20 cellular contexts compared by ENCODE assay signal in genomic region chr19:13070425-13071140, GRCh38. TPM values are rescaled to one million over a fixed set of nuclear protein-coding genes. Genes with fewer than 3 reads are reported as not detected.
DNase-seq lines count a peak whose midpoint lies in the region; ATAC-seq, FAIRE-seq and TF ChIP-seq lines count a peak whose summit lies in the region.
"Had no signal": no experiment of that assay in that cellular context is flagged by ENCODE, and none has a peak within 500 bp of the region (broad histone marks: within the 10 kb centered on the region; RNA-seq: fewer than 3 reads in every experiment).

No MANE protein-coding gene starts in this region.

- H3K27me3 Mint-ChIP-seq in activated T-helper 2 cell treated with anti-CD3 and anti-CD28 coated beads, Interferon-gamma antibody, Interleukin-2, Interleukin-4, amounts not matched to agents 10 μg/mL and 5 μg/mL and 100 μg/mL, durations not matched to agents 14 hours and 24 hours and 36 hours (ENCODE audit: low read depth), result no peaks in the 10 kb centered on the region

- intact Hi-C loops in K562 (cut with micrococcal nuclease), result no loop called here
- intact Hi-C loops in activated T-helper 2 cell treated with anti-CD3 and anti-CD28 coated beads, Interferon-gamma antibody, Interleukin-2, Interleukin-4, amounts not matched to agents 10 μg/mL and 5 μg/mL and 100 μg/mL, durations not matched to agents 14 hours and 24 hours and 36 hours (cut with micrococcal nuclease), result no loop called here
- intact Hi-C loops in upper lobe of right lung (cut with DNase I), result no loop called here

- no peak for TF ChIP-seq EP300 in K562 (IDR thresholded peaks at IDR 0.05; ENCODE audit: low read length)

- in situ Hi-C loops in K562 (cut with MboI), result no loop called here

- POLR2A ChIA-PET in K562 (lab: Yijun Ruan, JAX), result interaction anchor here (0.9 to 3.4 kb wide), 9 partner anchors 9 to 71 kb away, joined by 3 to 20 read pairs (median 5); no protein-coding TSS in a partner anchor

- TF ChIP-seq RAD21 in K562 (CRISPR knock-in tag; conservative IDR thresholded peaks at IDR 0.05 in 1 of 2, IDR thresholded peaks at IDR 0.05 in 1 of 2), result no peak

- peaks cover 0 to 24% (median 13%) of the 10 kb centered on the region in 11 experiments; a peak in 15 of 22 replicates for H3K36me3 ChIP-seq in BLaER1 treated with 17β-estradiol and CSF1 and Interleukin-3, amounts not matched to agents 10 nM and 100 nM
- H3K36me3 ChIP-seq in K562 (ENCODE audit: control insufficient read depth, insufficient read depth, low read length), result peaks cover 19% of the 10 kb centered on the region; the same call in 1 of the 3 replicates
- H3K36me3 ChIP-seq in skeletal muscle tissue (ENCODE audit: control insufficient read depth in 3 of 3, insufficient read depth in 3 of 3, low read length in 3 of 3), result peaks cover 21 to 23% (median 21%) of the 10 kb centered on the region in 3 donors
- H3K36me3 ChIP-seq in upper lobe of right lung, result peaks cover 11% of the 10 kb centered on the region

- no peak for TF ChIP-seq CTCF in K562 (IDR thresholded peaks at IDR 0.05 in 2 of 3, conservative IDR thresholded peaks at IDR 0.05 in 1 of 3; ENCODE audit: insufficient read depth in 2 of 3, low read depth in 1 of 3, low read length in 3 of 3)
- no peak for TF ChIP-seq CTCF in upper lobe of right lung (IDR thresholded peaks at IDR 0.05)

- no peaks in the 10 kb centered on the region for H3K36me3 Mint-ChIP-seq in activated T-helper 2 cell treated with anti-CD3 and anti-CD28 coated beads, Interferon-gamma antibody, Interleukin-2, Interleukin-4, amounts not matched to agents 10 μg/mL and 5 μg/mL and 100 μg/mL, durations not matched to agents 14 hours and 24 hours and 36 hours (ENCODE audit: low read depth)
- H3K36me3 Mint-ChIP-seq: natural killer cell had no signal

- H3K4me1 Mint-ChIP-seq in activated T-helper 2 cell treated with anti-CD3 and anti-CD28 coated beads, Interferon-gamma antibody, Interleukin-2, Interleukin-4, amounts not matched to agents 10 μg/mL and 5 μg/mL and 100 μg/mL, durations not matched to agents 14 hours and 24 hours and 36 hours (ENCODE audit: low read depth), result no peaks in the 10 kb centered on the region
- H3K4me1 Mint-ChIP-seq: natural killer cell had no signal

- ATAC-seq in K562 (no peak; the same call in 2 of the 3 replicates), upper lobe of right lung (no peak)
- ATAC-seq: natural killer cell had no signal

- peak overlapping the region in 5 of 11 experiments; percentile 8 to 54 (median 48); a peak in 8 of 22 replicates for H3K9ac ChIP-seq in BLaER1 treated with 17β-estradiol and CSF1 and Interleukin-3, amounts not matched to agents 10 nM and 100 nM
- H3K9ac ChIP-seq in K562 (ENCODE audit: insufficient read depth in 1 of 2, low read depth in 2 of 2, low read length in 2 of 2), result peak overlapping the region; percentile 39 to 70; a peak in 3 of 4 replicates
- peak overlapping the region; percentile 83 to 95 (median 92) for H3K9ac ChIP-seq in skeletal muscle tissue (ENCODE audit: low read depth in 1 of 3, low read length in 3 of 3)

- H3K9me3 Mint-ChIP-seq in activated T-helper 2 cell treated with anti-CD3 and anti-CD28 coated beads, Interferon-gamma antibody, Interleukin-2, Interleukin-4, amounts not matched to agents 10 μg/mL and 5 μg/mL and 100 μg/mL, durations not matched to agents 14 hours and 24 hours and 36 hours, result no peaks in the 10 kb centered on the region
- H3K9me3 Mint-ChIP-seq: natural killer cell had no signal

- no peaks in the 10 kb centered on the region for H3K9me3 ChIP-seq in BLaER1 treated with 17β-estradiol and CSF1 and Interleukin-3, amounts not matched to agents 10 nM and 100 nM (replicated peaks in 1 of 11)
- H3K9me3 ChIP-seq in K562 (replicated peaks; ENCODE audit: control insufficient read depth, insufficient read depth, low read depth, low read length), result no peaks in the 10 kb centered on the region
- H3K9me3 ChIP-seq in skeletal muscle tissue (ENCODE audit: control insufficient read depth in 3 of 3, low read length in 3 of 3), result no peaks in the 10 kb centered on the region
- H3K9me3 ChIP-seq in upper lobe of right lung, result no peaks in the 10 kb centered on the region
- H3K9me3 ChIP-seq: Caco-2 had no signal

- H3K27ac ChIP-seq in BLaER1 treated with 17β-estradiol and CSF1 and Interleukin-3, amounts not matched to agents 10 nM and 100 nM, result peak overlapping the region in 8 of 11 experiments; percentile 4 to 62 (median 24); a peak in 10 of 22 replicates
- H3K27ac ChIP-seq in K562 (ENCODE audit: extremely low read depth, low read depth, low read length) (peak overlapping the region; percentile 63; the same call in 1 of the 3 replicates), skeletal muscle tissue (ENCODE audit: low read depth, low read length) (peak overlapping the region; percentile 90), upper lobe of right lung (no peak overlapping the region)

- H3K4me3 ChIP-seq in BLaER1 treated with 17β-estradiol and CSF1 and Interleukin-3, amounts not matched to agents 10 nM and 100 nM, result no peak overlapping the region
- no peak overlapping the region for H3K4me3 ChIP-seq in K562
- peak overlapping the region; percentile 62 to 70 (median 64) for H3K4me3 ChIP-seq in skeletal muscle tissue (ENCODE audit: low read length in 3 of 3)
- H3K4me3 ChIP-seq in upper lobe of right lung, result no peak overlapping the region
- H3K4me3 ChIP-seq: lung had no signal

- no peaks in the 10 kb centered on the region for H3K27me3 ChIP-seq in BLaER1 treated with 17β-estradiol and CSF1 and Interleukin-3, amounts not matched to agents 10 nM and 100 nM
- H3K27me3 ChIP-seq in K562 (ENCODE audit: control insufficient read depth in 2 of 2, insufficient read depth in 2 of 2, low read length in 2 of 2) (no peaks in the 10 kb centered on the region), skeletal muscle tissue (ENCODE audit: control insufficient read depth in 3 of 3, insufficient read depth in 3 of 3, low read length in 3 of 3) (no peaks in the 10 kb centered on the region), upper lobe of right lung (no peaks in the 10 kb centered on the region)

- H3K9me1 ChIP-seq in K562 (ENCODE audit: control insufficient read depth, insufficient read depth, low read length), result peaks cover 5% of the 10 kb centered on the region

- no peak for FAIRE-seq in K562 (lab: Jason Lieb, UNC)
- FAIRE-seq: G401.6 had no signal

- peaks cover 23% of the 10 kb centered on the region; the same call in 2 of the 3 replicates for H3K79me2 ChIP-seq in K562 (ENCODE audit: control insufficient read depth, insufficient read depth, low read length)

- H2AFZ ChIP-seq in K562 (ENCODE audit: low read depth, low read length), result no peak overlapping the region

- 89% methylated on average over 32 of the region's 32 CpGs for WGBS in K562 (ENCODE audit: insufficient coverage, low coverage, missing lambda C conversion rate)

- H3K4me3 Mint-ChIP-seq in activated T-helper 2 cell treated with anti-CD3 and anti-CD28 coated beads, Interferon-gamma antibody, Interleukin-2, Interleukin-4, amounts not matched to agents 10 μg/mL and 5 μg/mL and 100 μg/mL, durations not matched to agents 14 hours and 24 hours and 36 hours (ENCODE audit: low read depth), result no peak overlapping the region
- H3K4me3 Mint-ChIP-seq: natural killer cell had no signal

- H3K27ac Mint-ChIP-seq in activated T-helper 2 cell treated with anti-CD3 and anti-CD28 coated beads, Interferon-gamma antibody, Interleukin-2, Interleukin-4, amounts not matched to agents 10 μg/mL and 5 μg/mL and 100 μg/mL, durations not matched to agents 14 hours and 24 hours and 36 hours, result no peak overlapping the region
- H3K27ac Mint-ChIP-seq: natural killer cell had no signal

- H4K20me1 ChIP-seq in BLaER1 treated with 17β-estradiol and CSF1 and Interleukin-3, amounts not matched to agents 10 nM and 100 nM, result peaks cover 0 to 53% (median under 1%) of the 10 kb centered on the region in 11 experiments; a peak in 6 of 22 replicates
- no peaks in the 10 kb centered on the region for H4K20me1 ChIP-seq in K562 (replicated peaks; ENCODE audit: control insufficient read depth, insufficient read depth, low read length)

- H3K4me2 ChIP-seq in BLaER1 treated with 17β-estradiol and CSF1 and Interleukin-3, amounts not matched to agents 10 nM and 100 nM, result peak overlapping the region in 10 of 11 experiments; percentile 26 to 91 (median 76); a peak in 19 of 22 replicates
- peak overlapping the region; percentile 54 for H3K4me2 ChIP-seq in K562 (ENCODE audit: insufficient read depth, low read length)

- TF ChIP-seq POLR2A in K562 (conservative IDR thresholded peaks at IDR 0.05), result no peak

- no TSS peak for BruUV-seq in K562 (replicated peaks; lab: Mats Ljungman, UMichigan)

- DNase-seq in K562 (ENCODE audit: extremely low read depth in 1 of 4, low spot score in 3 of 4) (no peak), hypothalamus (lab: John Stamatoyannopoulos, UW) (peak in 36 of 51 donors; percentile 26 to 79 (median 64)), SIG-M5 (lab: John Stamatoyannopoulos, UW) (no peak), upper lobe of right lung (no peak), NCI-H128 (lab: John Stamatoyannopoulos, UW; ENCODE audit: unreplicated experiment) (no peak)
- DNase-seq in activated T-helper 2 cell treated with anti-CD3 and anti-CD28 coated beads, Interferon-gamma antibody, Interleukin-2, Interleukin-4, amounts not matched to agents 10 μg/mL and 5 μg/mL and 100 μg/mL, durations not matched to agents 14 hours and 24 hours and 36 hours (ENCODE audit: low spot score), result no peak
- DNase-seq: activated CD4-positive, alpha-beta T cell treated with anti-CD3 and anti-CD28 coated beads for 1 hour; activated CD8-positive, alpha-beta memory T cell treated with anti-CD3 and anti-CD28 coated beads, Interleukin-2, amount 50 U/mL, for 48 hours; activated naive CD4-positive, alpha-beta T cell treated with Interleukin-2 at 50 U/mL for 16 hours; foreskin melanocyte; KBM-7; natural killer cell; RPMI8226; stimulated activated CD4-positive, alpha-beta T cell treated with anti-CD3 and anti-CD28 coated beads, Interleukin-4, amount 100 ng/mL, for 1 hour; stimulated activated CD8-positive, alpha-beta memory T cell treated with anti-CD3 and anti-CD28 coated beads, Interleukin-4, amount 100 ng/mL, for 48 hours had no signal

- CTCF ChIA-PET in K562 (lab: Yijun Ruan, JAX; ENCODE audit: low intra/inter-chr PET ratio), result interaction anchor here (0.5 kb wide), 1 partner anchor 208 kb away, joined by 3 read pairs; no protein-coding TSS in a partner anchor

- peaks cover 20 to 76% (median 72%) of the 10 kb centered on the region in 10 experiments for H3K4me1 ChIP-seq in BLaER1 treated with 17β-estradiol and CSF1 and Interleukin-3, amounts not matched to agents 10 nM and 100 nM
- H3K4me1 ChIP-seq in K562 (replicated peaks in 1 of 2; ENCODE audit: control insufficient read depth in 2 of 2, insufficient read depth in 2 of 2, low read length in 2 of 2), result peaks cover 38 to 80% of the 10 kb centered on the region in 2 experiments
- H3K4me1 ChIP-seq in skeletal muscle tissue (ENCODE audit: control insufficient read depth in 3 of 3, insufficient read depth in 3 of 3, low read length in 3 of 3), result peaks cover 80 to 92% (median 84%) of the 10 kb centered on the region in 3 donors
- peaks cover 29% of the 10 kb centered on the region for H3K4me1 ChIP-seq in upper lobe of right lung

RNA-seq across cellular contexts. Expression of gene LYL1, which starts 32.1 kb away (rescaled TPM):
- 54.5 and 112 TPM in 2 replicates for total RNA-seq in K562 (2011; cell fraction: chromatin; rRNA removed; ENCODE audit: low replicate concordance)
- total RNA-seq in K562 (2011; cell fraction: nucleolus; rRNA removed), result 105 and 123 TPM in 2 replicates
- total RNA-seq in K562 (2011; cell fraction: nucleoplasm; rRNA removed), result 74.6 and 89.7 TPM in 2 replicates
- total RNA-seq in K562 (2014; rRNA removed), result 266 and 312 TPM in 2 replicates
- 13.2 and 17.7 TPM in 2 replicates for total RNA-seq in K562 (2014; rRNA removed; fragmentation: Illumina TruSeq; extraction: Trizol)
- 89.9 and 108 TPM in 2 replicates for total RNA-seq in K562 (2015; rRNA removed; fragmentation: Illumina TruSeq; extraction: Trizol)
- total RNA-seq in K562 (2021), result 216 and 218 TPM in 2 replicates
- polyA plus RNA-seq in K562 (2011; rRNA removed), result 34.0 and 47.0 TPM in 2 replicates
- 73.1 and 246 TPM in 2 replicates for polyA plus RNA-seq in K562 (2011; cell fraction: cytosol; rRNA removed)
- polyA plus RNA-seq in K562 (2011; cell fraction: nucleus; rRNA removed), result 76.6 and 132 TPM in 2 replicates
- 144 and 229 TPM in 2 replicates for polyA plus RNA-seq in K562 (2012)
- 17.8 and 71.5 TPM in 2 replicates for polyA plus RNA-seq in K562 (2014; fragmentation: Illumina TruSeq; extraction: Trizol)
- 1 to 10 TPM; 1.3 to 1.6 TPM for polyA plus RNA-seq in K562 (2014; fragmentation: Nextera tagmentation; extraction: Ambion mirVana)
- polyA plus RNA-seq in K562 (2014; rRNA removed), result 165 and 175 TPM in 2 replicates
- polyA minus RNA-seq in K562 (2011; rRNA and poly(A)+ RNA removed), result 12.7 and 14.2 TPM in 2 replicates
- 46.0 and 79.3 TPM in 2 replicates for polyA minus RNA-seq in K562 (2011; cell fraction: cytosol; rRNA and poly(A)+ RNA removed)
- polyA minus RNA-seq in K562 (2011; cell fraction: nucleus; rRNA and poly(A)+ RNA removed), result 37.4 and 52.3 TPM in 2 replicates
- total RNA-seq in skeletal muscle tissue, result 13.6 TPM
- 5.5 and 5.6 TPM in 2 replicates for total RNA-seq in activated T-helper 2 cell treated with anti-CD3 and anti-CD28 coated beads, Interferon-gamma antibody, Interleukin-2, Interleukin-4, amounts not matched to agents 10 μg/mL and 5 μg/mL and 100 μg/mL, durations not matched to agents 14 hours and 24 hours and 36 hours
- total RNA-seq in upper lobe of right lung, result 21.8 TPM

RNA-seq across cellular contexts. Expression of gene TRMT1, which starts 46.0 kb away (rescaled TPM):
- total RNA-seq in K562 (2011; cell fraction: chromatin; rRNA removed; ENCODE audit: low replicate concordance), result 73.3 and 179 TPM in 2 replicates
- total RNA-seq in K562 (2011; cell fraction: nucleolus; rRNA removed), result 168 and 175 TPM in 2 replicates
- total RNA-seq in K562 (2011; cell fraction: nucleoplasm; rRNA removed), result 79.0 and 80.0 TPM in 2 replicates
- 89.1 and 113 TPM in 2 replicates for total RNA-seq in K562 (2014; rRNA removed)
- 25.8 and 42.9 TPM in 2 replicates for total RNA-seq in K562 (2014; rRNA removed; fragmentation: Illumina TruSeq; extraction: Trizol)
- total RNA-seq in K562 (2015; rRNA removed; fragmentation: Illumina TruSeq; extraction: Trizol), result 54.3 and 60.2 TPM in 2 replicates
- 118 TPM in 2 replicates for total RNA-seq in K562 (2021)
- polyA plus RNA-seq in K562 (2011; rRNA removed), result 44.1 and 53.3 TPM in 2 replicates
- polyA plus RNA-seq in K562 (2011; cell fraction: cytosol; rRNA removed), result 39.2 and 80.0 TPM in 2 replicates
- polyA plus RNA-seq in K562 (2011; cell fraction: nucleus; rRNA removed), result 282 and 531 TPM in 2 replicates
- polyA plus RNA-seq in K562 (2012), result 59.6 and 77.8 TPM in 2 replicates
- polyA plus RNA-seq in K562 (2014; fragmentation: Illumina TruSeq; extraction: Trizol), result 84.8 and 96.2 TPM in 2 replicates
- polyA plus RNA-seq in K562 (2014; fragmentation: Nextera tagmentation; extraction: Ambion mirVana), result 10 to 100 TPM in 1 of 2 experiments, 1 to 10 TPM in 1; 5.8 to 10.9 TPM
- polyA plus RNA-seq in K562 (2014; rRNA removed), result 155 and 158 TPM in 2 replicates
- polyA minus RNA-seq in K562 (2011; rRNA and poly(A)+ RNA removed), result 23.7 and 27.9 TPM in 2 replicates
- 49.3 and 51.7 TPM in 2 replicates for polyA minus RNA-seq in K562 (2011; cell fraction: cytosol; rRNA and poly(A)+ RNA removed)
- polyA minus RNA-seq in K562 (2011; cell fraction: nucleus; rRNA and poly(A)+ RNA removed), result 50.5 and 77.3 TPM in 2 replicates
- 13.0 TPM for total RNA-seq in skeletal muscle tissue
- total RNA-seq in activated T-helper 2 cell treated with anti-CD3 and anti-CD28 coated beads, Interferon-gamma antibody, Interleukin-2, Interleukin-4, amounts not matched to agents 10 μg/mL and 5 μg/mL and 100 μg/mL, durations not matched to agents 14 hours and 24 hours and 36 hours, result 112 and 116 TPM in 2 replicates
- 33.7 TPM for total RNA-seq in upper lobe of right lung

RNA-seq across cellular contexts. Expression of gene NACC1, which starts 47.5 kb away (rescaled TPM):
- total RNA-seq in K562 (2011; cell fraction: chromatin; rRNA removed; ENCODE audit: low replicate concordance), result 31.6 and 133 TPM in 2 replicates
- 77.5 and 89.6 TPM in 2 replicates for total RNA-seq in K562 (2011; cell fraction: nucleolus; rRNA removed)
- total RNA-seq in K562 (2011; cell fraction: nucleoplasm; rRNA removed), result 35.3 and 45.1 TPM in 2 replicates
- 62.4 and 85.7 TPM in 2 replicates for total RNA-seq in K562 (2014; rRNA removed)
- total RNA-seq in K562 (2014; rRNA removed; fragmentation: Illumina TruSeq; extraction: Trizol), result 9.1 and 9.5 TPM in 2 replicates
- 40.2 and 46.8 TPM in 2 replicates for total RNA-seq in K562 (2015; rRNA removed; fragmentation: Illumina TruSeq; extraction: Trizol)
- total RNA-seq in K562 (2021), result 93.0 and 96.6 TPM in 2 replicates
- polyA plus RNA-seq in K562 (2011; rRNA removed), result 25.8 and 49.0 TPM in 2 replicates
- polyA plus RNA-seq in K562 (2011; cell fraction: cytosol; rRNA removed), result 59.4 and 222 TPM in 2 replicates
- 52.2 and 123 TPM in 2 replicates for polyA plus RNA-seq in K562 (2011; cell fraction: nucleus; rRNA removed)
- polyA plus RNA-seq in K562 (2012), result 35.2 and 37.0 TPM in 2 replicates
- 23.2 and 90.7 TPM in 2 replicates for polyA plus RNA-seq in K562 (2014; fragmentation: Illumina TruSeq; extraction: Trizol)
- polyA plus RNA-seq in K562 (2014; fragmentation: Nextera tagmentation; extraction: Ambion mirVana), result under 1 TPM; 0.04 to 0.17 TPM
- 46.1 and 68.1 TPM in 2 replicates for polyA plus RNA-seq in K562 (2014; rRNA removed)
- polyA minus RNA-seq in K562 (2011; rRNA and poly(A)+ RNA removed), result 17.9 and 39.8 TPM in 2 replicates
- 67.5 and 79.0 TPM in 2 replicates for polyA minus RNA-seq in K562 (2011; cell fraction: cytosol; rRNA and poly(A)+ RNA removed)
- 16.6 and 18.0 TPM in 2 replicates for polyA minus RNA-seq in K562 (2011; cell fraction: nucleus; rRNA and poly(A)+ RNA removed)
- total RNA-seq in skeletal muscle tissue, result 10.4 TPM
- 117 and 132 TPM in 2 replicates for total RNA-seq in activated T-helper 2 cell treated with anti-CD3 and anti-CD28 coated beads, Interferon-gamma antibody, Interleukin-2, Interleukin-4, amounts not matched to agents 10 μg/mL and 5 μg/mL and 100 μg/mL, durations not matched to agents 14 hours and 24 hours and 36 hours
- 39.8 TPM for total RNA-seq in upper lobe of right lung

Comparison
In these comparisons a context has a peak if more than half of its experiments do, and no peak if none do; other contexts are left out.
1. H3K4me3 ChIP-seq: peak in skeletal muscle tissue (3 of 3); none in BLaER1 treated with 17β-estradiol and CSF1 and Interleukin-3, amounts not matched to agents 10 nM and 100 nM (0 of 10), K562 (single experiment) and upper lobe of right lung (single experiment).
2. DNase-seq: peak in hypothalamus (36 of 51); none in K562 (0 of 4), activated T-helper 2 cell treated with anti-CD3 and anti-CD28 coated beads, Interferon-gamma antibody, Interleukin-2, Interleukin-4, amounts not matched to agents 10 μg/mL and 5 μg/mL and 100 μg/mL, durations not matched to agents 14 hours and 24 hours and 36 hours (single experiment), SIG-M5 (single experiment), upper lobe of right lung (single experiment) and NCI-H128 (single experiment).